ENCODE assay signal across 18 cellular contexts in the genomic region with DNA sequence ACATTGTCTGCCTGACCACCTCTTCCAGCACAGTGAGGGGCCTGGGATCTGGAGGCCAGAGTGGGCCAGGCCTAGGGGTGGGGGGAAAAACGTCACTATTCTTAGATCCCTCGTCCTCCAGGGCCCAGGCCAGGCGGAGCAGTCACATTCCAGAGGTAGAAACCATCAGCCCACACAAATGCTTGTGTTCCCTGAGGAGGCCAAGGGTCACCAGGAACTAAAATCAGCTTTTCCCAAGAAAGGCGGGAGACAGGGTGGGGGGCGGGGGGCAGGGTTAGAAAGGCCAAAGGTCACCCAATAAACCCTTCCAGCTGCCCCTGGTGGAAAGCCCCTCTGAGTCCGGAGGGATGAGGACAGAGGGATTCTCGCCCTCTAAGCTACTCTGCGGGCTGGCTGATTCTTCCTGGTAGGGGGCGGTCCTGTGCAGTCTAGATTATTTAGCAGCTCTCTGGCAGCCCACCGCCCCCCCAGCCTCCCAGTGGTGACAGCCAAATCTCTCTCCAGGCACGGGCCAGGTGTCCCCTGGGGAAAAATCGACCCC. TPM values are rescaled to one million over a fixed set of nuclear protein-coding genes. Genes with fewer than 3 reads are reported as not detected.
DNase-seq lines count a peak whose midpoint lies in the region; ATAC-seq and TF ChIP-seq lines count a peak whose summit lies in the region.
"Had no signal": no experiment of that assay in that cellular context is flagged by ENCODE, and none has a peak within 500 bp of the region (broad histone marks: within the 10 kb centered on the region; RNA-seq: fewer than 3 reads in every experiment).

No MANE protein-coding gene starts in this region.

- H2AFZ ChIP-seq in GM23338 (no peak overlapping the region; the same call in 1 of the 2 replicates), neural progenitor cell (replicated peaks) (no peak overlapping the region)

- no peaks in the 10 kb centered on the region for H3K79me2 ChIP-seq in GM23338 (replicated peaks; ENCODE audit: insufficient read depth)
- H3K79me2 ChIP-seq in neural progenitor cell (ENCODE audit: low read depth): no peaks in the 10 kb centered on the region

- H3K36me3 Mint-ChIP-seq in GM23338 (ENCODE audit: low read depth): no peaks in the 10 kb centered on the region
- H3K36me3 Mint-ChIP-seq in neural progenitor cell: no peaks in the 10 kb centered on the region

- DNase-seq in GM23338 (ENCODE audit: low spot score): peak; percentile 69
- peak; percentile 51 for DNase-seq in NT2/D1 (ENCODE audit: low read depth, low spot score)
- DNase-seq in fibroblast of pulmonary artery (ENCODE audit: low read depth): peak; percentile 21
- peak; percentile 98 for DNase-seq in neural progenitor cell (ENCODE audit: low spot score)
- DNase-seq in GM19240 (ENCODE audit: insufficient read length, low spot score): no peak
- no peak for DNase-seq in GF-D8 (lab: John Stamatoyannopoulos, UW)
- no peak for DNase-seq in NCI-H1694 (lab: John Stamatoyannopoulos, UW)
- DNase-seq: activated CD8-positive, alpha-beta memory T cell treated with anti-CD3 and anti-CD28 coated beads for 24 hours; activated gamma-delta T cell; AML-193; effector CD8-positive, alpha-beta T cell; foreskin keratinocyte; stimulated activated CD4-positive, alpha-beta T cell treated with anti-CD3 and anti-CD28 coated beads, Interleukin-1b, Interleukin-23, amount 100 ng/mL, for 48 hours; thyroid gland had no signal

- ATAC-seq in GM23338 (peak; percentile 77), GM18907 (IDR thresholded peaks at IDR 0.05; ENCODE audit: unreplicated experiment) (no peak)
- ATAC-seq: foreskin keratinocyte had no signal

- H3K4me1 Mint-ChIP-seq in GM23338 (peaks cover 20% of the 10 kb centered on the region), neural progenitor cell (peaks cover 30% of the 10 kb centered on the region)

- H3K9me3 ChIP-seq in NT2/D1 (ENCODE audit: insufficient read depth, low read length): no peaks in the 10 kb centered on the region
- H3K9me3 ChIP-seq in neural progenitor cell (ENCODE audit: low read depth): no peaks in the 10 kb centered on the region
- H3K9me3 ChIP-seq: thyroid gland had no signal

- H3K4me2 ChIP-seq in GM23338 (peak overlapping the region; percentile 38; the same call in 1 of the 2 replicates), neural progenitor cell (peak overlapping the region; percentile 61)

- H3K27me3 ChIP-seq in GM23338 (ENCODE audit: insufficient read depth): no peaks in the 10 kb centered on the region
- no peaks in the 10 kb centered on the region for H3K27me3 ChIP-seq in NT2/D1 (ENCODE audit: insufficient read depth, insufficient read length)
- no peaks in the 10 kb centered on the region for H3K27me3 ChIP-seq in neural progenitor cell
- H3K27me3 ChIP-seq: foreskin keratinocyte, thyroid gland had no signal

- H3K4me1 ChIP-seq in GM23338 (ENCODE audit: insufficient read depth) (peaks cover 8% of the 10 kb centered on the region), NT2/D1 (ENCODE audit: insufficient read depth, insufficient read length) (peaks cover 3% of the 10 kb centered on the region), neural progenitor cell (peaks cover 53% of the 10 kb centered on the region)
- H3K4me1 ChIP-seq: foreskin keratinocyte, thyroid gland had no signal

- H3K36me3 ChIP-seq in GM23338 (ENCODE audit: insufficient read depth) (no peaks in the 10 kb centered on the region), NT2/D1 (ENCODE audit: insufficient read depth, insufficient read length, low read length) (no peaks in the 10 kb centered on the region), neural progenitor cell (no peaks in the 10 kb centered on the region)
- H3K36me3 ChIP-seq: thyroid gland had no signal

- H3K27me3 Mint-ChIP-seq in GM23338 (ENCODE audit: insufficient read depth, low read depth, poor library complexity) (peaks cover 13% of the 10 kb centered on the region), neural progenitor cell (ENCODE audit: insufficient read depth, low read depth) (no peaks in the 10 kb centered on the region)

- H3K4me3 ChIP-seq in GM23338 (no peak overlapping the region), NT2/D1 (ENCODE audit: insufficient read length, low read depth) (no peak overlapping the region), fibroblast of pulmonary artery (replicated peaks; ENCODE audit: low read depth, low read length) (no peak overlapping the region), neural progenitor cell (no peak overlapping the region)
- H3K4me3 ChIP-seq: SK-N-MC, thyroid gland had no signal

- H3K27ac Mint-ChIP-seq in GM23338 (no peak overlapping the region), neural progenitor cell (peak overlapping the region; percentile 91)

- no peaks in the 10 kb centered on the region for H3K9me2 ChIP-seq in GM23338 (ENCODE audit: insufficient read depth)

- H4K20me1 ChIP-seq in GM23338 (replicated peaks; ENCODE audit: insufficient read depth) (no peaks in the 10 kb centered on the region), neural progenitor cell (ENCODE audit: low read depth) (no peaks in the 10 kb centered on the region)

- no peaks in the 10 kb centered on the region for H3K9me3 Mint-ChIP-seq in GM23338
- H3K9me3 Mint-ChIP-seq in neural progenitor cell: no peaks in the 10 kb centered on the region

- H3K4me3 Mint-ChIP-seq in GM23338: no peak overlapping the region
- H3K4me3 Mint-ChIP-seq in neural progenitor cell: peak overlapping the region; percentile 76

- H3K9ac ChIP-seq in NT2/D1 (ENCODE audit: insufficient read length, low read depth) (peak overlapping the region; percentile 23), neural progenitor cell (no peak overlapping the region)

- H3F3A ChIP-seq in GM23338 (replicated peaks; ENCODE audit: low read depth) (0 out of 2 replicates have a peak, but pooled peaks cover under 1% of the 10 kb centered on the region), neural progenitor cell (ENCODE audit: low read depth) (peaks cover 52% of the 10 kb centered on the region)

- TF ChIP-seq CTCF in GM23338 (conservative IDR thresholded peaks at IDR 0.05; ENCODE audit: low read depth in 2 of 2) (peak in 1 of 2 experiments; percentile 38; a peak in 1 of 4 replicates), fibroblast of pulmonary artery (IDR thresholded peaks at IDR 0.05; ENCODE audit: low read length, missing control alignments) (no peak), neural progenitor cell (IDR thresholded peaks at IDR 0.05) (peak; percentile 41)

- H3K27ac ChIP-seq in GM23338 (ENCODE audit: low read depth) (no peak overlapping the region), neural progenitor cell (peak overlapping the region; percentile 99)
- H3K27ac ChIP-seq: foreskin keratinocyte, SK-N-MC, thyroid gland had no signal

TF ChIP-seq in GM23338, 12 proteins besides CTCF, POLR2A, EP300 and RAD21 (continues in another document):
- TF ChIP-seq POLR2AphosphoS5 (IDR thresholded peaks at IDR 0.05; ENCODE audit: low read depth) (no peak), JUNB (IDR thresholded peaks at IDR 0.05; ENCODE audit: unreplicated experiment) (no peak), EZH2 (IDR thresholded peaks at IDR 0.05; ENCODE audit: low read depth, unreplicated experiment) (no peak)
- TF ChIP-seq, protein P1, sequence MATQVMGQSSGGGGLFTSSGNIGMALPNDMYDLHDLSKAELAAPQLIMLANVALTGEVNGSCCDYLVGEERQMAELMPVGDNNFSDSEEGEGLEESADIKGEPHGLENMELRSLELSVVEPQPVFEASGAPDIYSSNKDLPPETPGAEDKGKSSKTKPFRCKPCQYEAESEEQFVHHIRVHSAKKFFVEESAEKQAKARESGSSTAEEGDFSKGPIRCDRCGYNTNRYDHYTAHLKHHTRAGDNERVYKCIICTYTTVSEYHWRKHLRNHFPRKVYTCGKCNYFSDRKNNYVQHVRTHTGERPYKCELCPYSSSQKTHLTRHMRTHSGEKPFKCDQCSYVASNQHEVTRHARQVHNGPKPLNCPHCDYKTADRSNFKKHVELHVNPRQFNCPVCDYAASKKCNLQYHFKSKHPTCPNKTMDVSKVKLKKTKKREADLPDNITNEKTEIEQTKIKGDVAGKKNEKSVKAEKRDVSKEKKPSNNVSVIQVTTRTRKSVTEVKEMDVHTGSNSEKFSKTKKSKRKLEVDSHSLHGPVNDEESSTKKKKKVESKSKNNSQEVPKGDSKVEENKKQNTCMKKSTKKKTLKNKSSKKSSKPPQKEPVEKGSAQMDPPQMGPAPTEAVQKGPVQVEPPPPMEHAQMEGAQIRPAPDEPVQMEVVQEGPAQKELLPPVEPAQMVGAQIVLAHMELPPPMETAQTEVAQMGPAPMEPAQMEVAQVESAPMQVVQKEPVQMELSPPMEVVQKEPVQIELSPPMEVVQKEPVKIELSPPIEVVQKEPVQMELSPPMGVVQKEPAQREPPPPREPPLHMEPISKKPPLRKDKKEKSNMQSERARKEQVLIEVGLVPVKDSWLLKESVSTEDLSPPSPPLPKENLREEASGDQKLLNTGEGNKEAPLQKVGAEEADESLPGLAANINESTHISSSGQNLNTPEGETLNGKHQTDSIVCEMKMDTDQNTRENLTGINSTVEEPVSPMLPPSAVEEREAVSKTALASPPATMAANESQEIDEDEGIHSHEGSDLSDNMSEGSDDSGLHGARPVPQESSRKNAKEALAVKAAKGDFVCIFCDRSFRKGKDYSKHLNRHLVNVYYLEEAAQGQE (IDR thresholded peaks at IDR 0.05; ENCODE audit: unreplicated experiment): no peak
- TF ChIP-seq, protein P2, sequence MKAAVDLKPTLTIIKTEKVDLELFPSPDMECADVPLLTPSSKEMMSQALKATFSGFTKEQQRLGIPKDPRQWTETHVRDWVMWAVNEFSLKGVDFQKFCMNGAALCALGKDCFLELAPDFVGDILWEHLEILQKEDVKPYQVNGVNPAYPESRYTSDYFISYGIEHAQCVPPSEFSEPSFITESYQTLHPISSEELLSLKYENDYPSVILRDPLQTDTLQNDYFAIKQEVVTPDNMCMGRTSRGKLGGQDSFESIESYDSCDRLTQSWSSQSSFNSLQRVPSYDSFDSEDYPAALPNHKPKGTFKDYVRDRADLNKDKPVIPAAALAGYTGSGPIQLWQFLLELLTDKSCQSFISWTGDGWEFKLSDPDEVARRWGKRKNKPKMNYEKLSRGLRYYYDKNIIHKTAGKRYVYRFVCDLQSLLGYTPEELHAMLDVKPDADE (IDR thresholded peaks at IDR 0.05): no peak

RNA-seq across cellular contexts. Expression of gene CCL25, which starts 23.5 kb away (rescaled TPM):
- 0.52 TPM in 1 of 2 replicates, not detected in the other for total RNA-seq in GM23338 (2014; rRNA removed; shearing (Covaris generic))
- polyA plus RNA-seq in GM23338 (2016; fragmentation: Nextera tagmentation; extraction: Ambion mirVana): 0.73 and 0.97 TPM in 2 replicates
- total RNA-seq in neural progenitor cell (ENCODE audit: low replicate concordance): 1.2 TPM in 1 of 2 replicates, not detected in the other
- total RNA-seq: foreskin keratinocyte, mononuclear cell, posterior vena cava, thyroid gland had no signal
- polyA plus RNA-seq: foreskin keratinocyte had no signal

RNA-seq across cellular contexts. Expression of gene ELAVL1, which starts 23.6 kb away (rescaled TPM):
- 118 and 143 TPM in 2 replicates for total RNA-seq in GM23338 (2014; rRNA removed; shearing (Covaris generic))
- polyA plus RNA-seq in GM23338 (2016; fragmentation: Nextera tagmentation; extraction: Ambion mirVana): 74.1 and 81.6 TPM in 2 replicates
- total RNA-seq in neural progenitor cell (ENCODE audit: low replicate concordance): 108 TPM in 2 replicates

Comparison
In these comparisons a context has a peak if more than half of its experiments do, and no peak if none do; other contexts are left out.
1. DNase-seq: peak in GM23338 (single experiment), NT2/D1 (single experiment), fibroblast of pulmonary artery (single experiment) and neural progenitor cell (single experiment); none in GM19240 (single experiment), GF-D8 (single experiment) and NCI-H1694 (single experiment).